In the genomic region with DNA sequence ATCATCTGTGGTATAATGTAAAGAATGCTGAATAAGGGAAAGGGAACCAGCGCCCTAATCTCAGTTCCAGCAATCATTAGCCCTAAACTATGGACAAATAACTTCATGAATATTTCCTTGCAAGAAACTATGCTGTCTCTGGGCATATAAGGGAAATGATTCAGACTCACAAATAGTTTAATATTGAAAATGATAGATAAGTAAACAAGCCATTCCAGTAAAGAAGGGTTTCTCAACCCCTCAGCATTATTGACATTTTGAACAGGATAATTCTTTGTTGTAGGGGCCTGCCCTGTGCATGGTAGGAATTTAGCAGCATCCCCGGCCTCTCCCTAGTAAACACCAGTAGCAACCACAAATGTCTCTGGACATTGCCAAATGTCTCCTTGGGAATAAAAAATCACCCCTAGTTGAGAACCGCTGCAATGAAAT, we compare ENCODE assay signal across 26 cellular contexts. TPM values are rescaled to one million over a fixed set of nuclear protein-coding genes. Genes with fewer than 3 reads are reported as not detected.
DNase-seq lines count a peak whose midpoint lies in the region; FAIRE-seq and TF ChIP-seq lines count a peak whose summit lies in the region.
"Had no signal": no experiment of that assay in that cellular context is flagged by ENCODE, and none has a peak within 500 bp of the region (broad histone marks: within the 10 kb centered on the region; RNA-seq: fewer than 3 reads in every experiment).

No MANE protein-coding gene starts in this region.

- H3K4me1 Mint-ChIP-seq in osteocyte (ENCODE audit: unreplicated experiment) = peaks cover 5% of the 10 kb centered on the region
- H3K4me1 Mint-ChIP-seq: activated CD4-positive, alpha-beta T cell treated with anti-CD3 and anti-CD28 coated beads, Interleukin-2, amount 10 ng/mL, durations not matched to agents 7 days and 5 days; activated CD8-positive, alpha-beta memory T cell treated with anti-CD3 and anti-CD28 coated beads, Interleukin-2, amount 10 ng/mL, durations not matched to agents 7 days and 5 days; nephron progenitor cell had no signal

- no peak overlapping the region for H2BK5ac ChIP-seq in mesendoderm (ENCODE audit: low read length)

- H4K8ac ChIP-seq in mesendoderm (ENCODE audit: low read depth, low read length) = no peak overlapping the region

- no CpG with 5 or more reads among the region's 3 CpGs for WGBS in mesendoderm (ENCODE audit: extremely low coverage, insufficient coverage, low lambda C conversion rate)

- H3K4me1 ChIP-seq in adipocyte (ENCODE audit: control insufficient read depth, insufficient read depth, low read length) (peaks cover 12% of the 10 kb centered on the region), mesendoderm (ENCODE audit: control insufficient read depth, low read depth, low read length) (no peaks in the 10 kb centered on the region)
- H3K4me1 ChIP-seq: left lung had no signal

- H2BK120ac ChIP-seq in mesendoderm (ENCODE audit: low read depth, low read length) = no peak overlapping the region

- no peak overlapping the region for H3K4ac ChIP-seq in mesendoderm (ENCODE audit: low read depth, low read length)

- no peak overlapping the region for H3K56ac ChIP-seq in mesendoderm (ENCODE audit: low read length)

- H3K27me3 ChIP-seq in adipocyte (replicated peaks; ENCODE audit: control insufficient read depth, insufficient read depth, low read length) = no peaks in the 10 kb centered on the region
- no peaks in the 10 kb centered on the region for H3K27me3 ChIP-seq in mesendoderm (ENCODE audit: insufficient read depth, low read length, poor library complexity)
- H3K27me3 ChIP-seq: left lung had no signal

- no peak overlapping the region for H3K23ac ChIP-seq in mesendoderm (ENCODE audit: low read length)

- peak; percentile 12 for DNase-seq in EL
- DNase-seq in adipocyte (ENCODE audit: low read depth) = peak; percentile 39
- peak; percentile 41 for DNase-seq in fibroblast of pulmonary artery (ENCODE audit: low read depth)
- DNase-seq in osteocyte (ENCODE audit: extremely low spot score, unreplicated experiment) = no peak
- DNase-seq in central memory CD4-positive, alpha-beta T cell = no peak
- no peak for DNase-seq in stimulated activated CD4-positive, alpha-beta T cell treated with anti-CD3 and anti-CD28 coated beads, Interleukin-4, amount 100 ng/mL, for 4 hours
- no peak for DNase-seq in frontal cortex (ENCODE audit: low spot score in 2 of 2)
- no peak for DNase-seq in mesendoderm
- DNase-seq: activated CD4-positive, alpha-beta T cell treated with anti-CD3 and anti-CD28 coated beads, Interleukin-2, amount 10 ng/mL, durations not matched to agents 7 days and 5 days; activated CD8-positive, alpha-beta memory T cell treated with anti-CD3 and anti-CD28 coated beads, Interleukin-2, amount 10 ng/mL, durations not matched to agents 7 days and 5 days; CD8-positive, alpha-beta T cell; left lung; midbrain; NCI-H1417; NCI-H524; nephron progenitor cell; NK-92 treated with Interleukin-12 subunit alpha and Interleukin-12 subunit beta, amount 100 ng/mL, for 24 hours; stimulated activated naive CD4-positive, alpha-beta T cell treated with Interleukin-2 at 50 U/mL for 16 hours; T-helper 2 cell had no signal

- H3K4me2 ChIP-seq in mesendoderm (ENCODE audit: low read length) = no peak overlapping the region
- H3K4me2 ChIP-seq: smooth muscle cell had no signal

- H3K36me3 ChIP-seq in adipocyte (ENCODE audit: control insufficient read depth, insufficient read depth, low read length, severe bottlenecking) (no peaks in the 10 kb centered on the region), mesendoderm (ENCODE audit: control insufficient read depth, insufficient read depth, low read length) (no peaks in the 10 kb centered on the region)
- H3K36me3 ChIP-seq: left lung had no signal

- no peak overlapping the region for H2AK5ac ChIP-seq in mesendoderm (ENCODE audit: low read length)

- H3K4me3 ChIP-seq in adipocyte (ENCODE audit: low read length) (no peak overlapping the region), fibroblast of pulmonary artery (replicated peaks; ENCODE audit: low read depth, low read length) (no peak overlapping the region), mesendoderm (ENCODE audit: low read length) (no peak overlapping the region)
- H3K4me3 ChIP-seq: coronary artery, left lung, SK-N-MC, smooth muscle cell had no signal

- no peaks in the 10 kb centered on the region for H3K27me3 Mint-ChIP-seq in osteocyte (ENCODE audit: unreplicated experiment)
- H3K27me3 Mint-ChIP-seq: activated CD8-positive, alpha-beta memory T cell treated with anti-CD3 and anti-CD28 coated beads, Interleukin-2, amount 10 ng/mL, durations not matched to agents 7 days and 5 days had no signal

- no peaks in the 10 kb centered on the region for H3K9me3 Mint-ChIP-seq in osteocyte (ENCODE audit: unreplicated experiment)
- H3K9me3 Mint-ChIP-seq: activated CD4-positive, alpha-beta T cell treated with anti-CD3 and anti-CD28 coated beads, Interleukin-2, amount 10 ng/mL, durations not matched to agents 7 days and 5 days; activated naive CD4-positive, alpha-beta T cell treated with anti-CD3 and anti-CD28 coated beads, Interleukin-2, amount 50 U/mL, for 72 hours; CD8-positive, alpha-beta T cell had no signal

- TF ChIP-seq CTCF in fibroblast of pulmonary artery (IDR thresholded peaks at IDR 0.05; ENCODE audit: low read length, missing control alignments) (no peak), osteocyte (IDR thresholded peaks at IDR 0.05) (no peak)

- H3K79me1 ChIP-seq in mesendoderm (ENCODE audit: low read length) = no peaks in the 10 kb centered on the region

- no peak overlapping the region for H3K4me3 Mint-ChIP-seq in osteocyte (ENCODE audit: unreplicated experiment)
- H3K4me3 Mint-ChIP-seq: activated CD4-positive, alpha-beta T cell treated with anti-CD3 and anti-CD28 coated beads, Interleukin-2, amount 10 ng/mL, durations not matched to agents 7 days and 5 days; activated CD8-positive, alpha-beta memory T cell treated with anti-CD3 and anti-CD28 coated beads, Interleukin-2, amount 10 ng/mL, durations not matched to agents 7 days and 5 days; CD8-positive, alpha-beta T cell; nephron progenitor cell had no signal

- no peak for FAIRE-seq in frontal cortex (lab: Jason Lieb, UNC)
- FAIRE-seq: GM12891, RCC 7860 had no signal

- H3K9me3 ChIP-seq in adipocyte (ENCODE audit: control insufficient read depth, low read length) = no peaks in the 10 kb centered on the region
- H3K9me3 ChIP-seq: left lung had no signal

- H3K9ac ChIP-seq in adipocyte (ENCODE audit: low read length) = no peak overlapping the region
- no peak overlapping the region for H3K9ac ChIP-seq in mesendoderm (ENCODE audit: low read length)

- peaks cover 5% of the 10 kb centered on the region for H3K36me3 Mint-ChIP-seq in osteocyte (ENCODE audit: unreplicated experiment)
- H3K36me3 Mint-ChIP-seq: activated naive CD4-positive, alpha-beta T cell treated with anti-CD3 and anti-CD28 coated beads, Interleukin-2, amount 50 U/mL, for 72 hours; CD8-positive, alpha-beta T cell had no signal

- no peak overlapping the region for H3K18ac ChIP-seq in mesendoderm (ENCODE audit: low read length)

- peak overlapping the region; percentile 16 for H3K27ac Mint-ChIP-seq in osteocyte (ENCODE audit: unreplicated experiment)
- H3K27ac Mint-ChIP-seq: activated CD4-positive, alpha-beta T cell treated with anti-CD3 and anti-CD28 coated beads, Interleukin-2, amount 10 ng/mL, durations not matched to agents 7 days and 5 days; activated CD8-positive, alpha-beta memory T cell treated with anti-CD3 and anti-CD28 coated beads, Interleukin-2, amount 10 ng/mL, durations not matched to agents 7 days and 5 days; activated naive CD4-positive, alpha-beta T cell treated with anti-CD3 and anti-CD28 coated beads, Interleukin-2, amount 50 U/mL, for 72 hours; CD8-positive, alpha-beta T cell; nephron progenitor cell had no signal

- no peak overlapping the region for H4K5ac ChIP-seq in mesendoderm (ENCODE audit: low read length)

- no peak overlapping the region for H3K27ac ChIP-seq in mesendoderm (ENCODE audit: low read depth, low read length)
- H3K27ac ChIP-seq: coronary artery, left lung, SK-N-MC, VCaP had no signal

- no peaks in the 10 kb centered on the region for H3K79me2 ChIP-seq in mesendoderm (ENCODE audit: control insufficient read depth, insufficient read depth, low read length)

- H2BK15ac ChIP-seq in mesendoderm (replicated peaks; ENCODE audit: low read depth) = no peak overlapping the region

RNA-seq across cellular contexts. Expression of gene C5, which starts 23.8 kb away (rescaled TPM):
- total RNA-seq in osteocyte = 6.3 and 7.6 TPM in 2 replicates
- 7.7 TPM for total RNA-seq in frontal cortex
- 0.15 TPM for polyA plus RNA-seq in mesendoderm (2013, experiment 1 of 2)
- 0.08 TPM for polyA plus RNA-seq in mesendoderm (2013, experiment 2 of 2)

RNA-seq across cellular contexts. Expression of gene CNTRL, which starts 48.5 kb away (rescaled TPM):
- total RNA-seq in osteocyte (7.5 and 10.4 TPM in 2 replicates), frontal cortex (14.7 TPM)
- polyA plus RNA-seq in mesendoderm (2013, experiment 1 of 2) = 8.6 TPM
- 8.8 TPM for polyA plus RNA-seq in mesendoderm (2013, experiment 2 of 2)

Comparison
In these comparisons a context has a peak if more than half of its experiments do, and no peak if none do; other contexts are left out.
1. DNase-seq: peak in EL (single experiment), adipocyte (single experiment) and fibroblast of pulmonary artery (single experiment); none in osteocyte (single experiment), central memory CD4-positive, alpha-beta T cell (single experiment), stimulated activated CD4-positive, alpha-beta T cell treated with anti-CD3 and anti-CD28 coated beads, Interleukin-4, amount 100 ng/mL, for 4 hours (0 of 2), frontal cortex (0 of 2) and mesendoderm (single experiment).